In genomic region chr12:46111727-46112126, GRCh38 we compare ENCODE assay signal across 19 cellular contexts.
DNase-seq lines count a peak whose midpoint lies in the region; ATAC-seq and TF ChIP-seq lines count a peak whose summit lies in the region.
"Had no signal": no experiment of that assay in that cellular context is flagged by ENCODE, and none has a peak within 500 bp of the region (broad histone marks: within the 10 kb centered on the region; RNA-seq: fewer than 3 reads in every experiment).

No MANE protein-coding gene starts in this region.

- no peaks in the 10 kb centered on the region for H3K27me3 Mint-ChIP-seq in Calu3 (ENCODE audit: unreplicated experiment)
- no peaks in the 10 kb centered on the region for H3K27me3 Mint-ChIP-seq in stimulated activated memory B cell treated with anti-CD40 and anti-IgM and Interleukin-4, amounts not matched to agents 10 μg/mL and 1 μg/mL and 100 μg/mL, for 72 hours
- H3K27me3 Mint-ChIP-seq: CD4-positive, alpha-beta T cell had no signal

- peak overlapping the region; percentile 72 for H3K27ac Mint-ChIP-seq in Calu3 (ENCODE audit: unreplicated experiment)
- H3K27ac Mint-ChIP-seq in stimulated activated memory B cell treated with anti-CD40 and anti-IgM and Interleukin-4, amounts not matched to agents 10 μg/mL and 1 μg/mL and 100 μg/mL, for 72 hours: peak overlapping the region; percentile 77
- H3K27ac Mint-ChIP-seq: CD4-positive, alpha-beta T cell had no signal

- H2AFZ ChIP-seq in OCI-LY7 (ENCODE audit: low read length) (peak overlapping the region; percentile 90; the same call in 1 of the 2 replicates), hepatocyte (no peak overlapping the region)
- H2AFZ ChIP-seq: GM23248 had no signal

- DNase-seq in Calu3 (no peak), OCI-LY7 (ENCODE audit: low spot score) (no peak), hepatocyte (ENCODE audit: low spot score) (no peak), HPDE6-E6E7 (ENCODE audit: extremely low spot score) (no peak), NCI-H226 (no peak), midbrain (lab: John Stamatoyannopoulos, UW) (no peak)
- DNase-seq in stimulated activated CD4-positive, alpha-beta T cell treated with anti-CD3 and anti-CD28 coated beads, Interleukin-4, amount 100 ng/mL, for 4 hours: no peak
- DNase-seq: ACHN; CD4-positive, alpha-beta T cell; DMS 273 treated with DMSO at 0.1 percent for 48 hours; DND-41; EL; GM23248; KG1 had no signal

- POLR2A ChIA-PET in OCI-LY7 (lab: Charles Lee): interaction anchor here (0.6 to 2.1 kb wide), 3 partner anchors 9 to 120 kb away, joined by 3 to 6 read pairs (median 4); no protein-coding TSS in a partner anchor

- H3K4me1 ChIP-seq in OCI-LY7 (ENCODE audit: insufficient read depth, low read length, poor library complexity, severe bottlenecking) (peaks cover 53% of the 10 kb centered on the region), hepatocyte (ENCODE audit: insufficient read depth) (peaks cover 8% of the 10 kb centered on the region)
- H3K4me1 ChIP-seq: HAP-1 had no signal

- TF ChIP-seq CTCF in Calu3 (IDR thresholded peaks at IDR 0.05; ENCODE audit: unreplicated experiment) (no peak), OCI-LY7 (conservative IDR thresholded peaks at IDR 0.05; ENCODE audit: low read length) (no peak), hepatocyte (IDR thresholded peaks at IDR 0.05; ENCODE audit: poor library complexity) (no peak)

- H3K27me3 ChIP-seq in hepatocyte: no peaks in the 10 kb centered on the region

- H3K36me3 Mint-ChIP-seq in Calu3 (ENCODE audit: insufficient read depth, unreplicated experiment): no peaks in the 10 kb centered on the region
- H3K36me3 Mint-ChIP-seq in stimulated activated memory B cell treated with anti-CD40 and anti-IgM and Interleukin-4, amounts not matched to agents 10 μg/mL and 1 μg/mL and 100 μg/mL, for 72 hours: peaks cover 9% of the 10 kb centered on the region
- H3K36me3 Mint-ChIP-seq: IgD-negative memory B cell had no signal

- H3K4me1 Mint-ChIP-seq in Calu3 (ENCODE audit: low read depth, unreplicated experiment): peaks cover 16% of the 10 kb centered on the region
- peaks cover 49% of the 10 kb centered on the region for H3K4me1 Mint-ChIP-seq in stimulated activated memory B cell treated with anti-CD40 and anti-IgM and Interleukin-4, amounts not matched to agents 10 μg/mL and 1 μg/mL and 100 μg/mL, for 72 hours

- H3K27ac ChIP-seq in OCI-LY7 (ENCODE audit: low read depth, low read length, poor library complexity, severe bottlenecking) (peak overlapping the region; percentile 92), hepatocyte (peak overlapping the region; percentile 7)
- H3K27ac ChIP-seq: C4-2B, GM23248 had no signal

- intact Hi-C loops in Calu3 (cut with micrococcal nuclease; ENCODE audit: unreplicated experiment) (loop anchor here (2.0 kb wide), 1 partner anchor 39 kb away; no protein-coding TSS in a partner anchor), OCI-LY7 (cut with micrococcal nuclease; ENCODE audit: unreplicated experiment) (loop anchor here (2.0 kb wide), 1 partner anchor 107 kb away; no protein-coding TSS in a partner anchor)

- H4K20me1 ChIP-seq in OCI-LY7 (ENCODE audit: insufficient read depth, low read length) (no peaks in the 10 kb centered on the region), hepatocyte (ENCODE audit: insufficient read depth, poor library complexity, severe bottlenecking) (no peaks in the 10 kb centered on the region)

- H3K4me3 ChIP-seq in OCI-LY7 (ENCODE audit: low read depth, low read length, poor library complexity, severe bottlenecking): no peak overlapping the region
- no peak overlapping the region for H3K4me3 ChIP-seq in hepatocyte
- H3K4me3 ChIP-seq: GM12878, GM23248, HAP-1 had no signal

- H3K9me3 ChIP-seq in OCI-LY7 (ENCODE audit: low read length) (peaks cover 24% of the 10 kb centered on the region; the same call in 1 of the 2 replicates), hepatocyte (ENCODE audit: low read depth) (no peaks in the 10 kb centered on the region)
- H3K9me3 ChIP-seq: HAP-1 had no signal

- BruUV-seq in Calu3 (replicated peaks; lab: Mats Ljungman, UMichigan) (no TSS peak), OCI-LY7 (replicated peaks; lab: Mats Ljungman, UMichigan) (no TSS peak)

- H3K9me2 ChIP-seq in OCI-LY7 (ENCODE audit: insufficient read depth, low read length) (no peaks in the 10 kb centered on the region), hepatocyte (replicated peaks; ENCODE audit: insufficient read depth) (no peaks in the 10 kb centered on the region)

- H3K4me2 ChIP-seq in OCI-LY7 (ENCODE audit: low read length) (peak overlapping the region; percentile 61), hepatocyte (peak overlapping the region; percentile 10)

- H3K4me3 Mint-ChIP-seq in Calu3 (ENCODE audit: low read depth, unreplicated experiment): no peak overlapping the region
- H3K4me3 Mint-ChIP-seq in stimulated activated memory B cell treated with anti-CD40 and anti-IgM and Interleukin-4, amounts not matched to agents 10 μg/mL and 1 μg/mL and 100 μg/mL, for 72 hours: no peak overlapping the region
- H3K4me3 Mint-ChIP-seq: CD4-positive, alpha-beta T cell had no signal

- peaks cover 6% of the 10 kb centered on the region for H3K9me3 Mint-ChIP-seq in Calu3 (ENCODE audit: low read depth, unreplicated experiment)
- H3K9me3 Mint-ChIP-seq in stimulated activated memory B cell treated with anti-CD40 and anti-IgM and Interleukin-4, amounts not matched to agents 10 μg/mL and 1 μg/mL and 100 μg/mL, for 72 hours: no peaks in the 10 kb centered on the region

- no peak for ATAC-seq in stimulated activated memory B cell treated with anti-CD40 and anti-IgM and Interleukin-4, amounts not matched to agents 10 μg/mL and 1 μg/mL and 100 μg/mL, for 72 hours

- H3K36me3 ChIP-seq in OCI-LY7 (ENCODE audit: insufficient read depth, low read length): peaks cover 5% of the 10 kb centered on the region; the same call in 1 of the 2 replicates
- H3K36me3 ChIP-seq in hepatocyte (replicated peaks; ENCODE audit: insufficient read depth, low read depth): no peaks in the 10 kb centered on the region
- H3K36me3 ChIP-seq: HAP-1 had no signal

- H3K79me2 ChIP-seq in OCI-LY7 (ENCODE audit: insufficient read depth, low read depth, low read length) (no peaks in the 10 kb centered on the region), hepatocyte (no peaks in the 10 kb centered on the region)

- CTCF ChIA-PET in Calu3 (lab: Charles Lee): interaction anchor here (0.9 to 2.7 kb wide), 4 partner anchors 10 to 40 kb away, joined by 3 to 14 read pairs (median 4); no protein-coding TSS in a partner anchor
- CTCF ChIA-PET in OCI-LY7 (lab: Charles Lee; ENCODE audit: unreplicated experiment): interaction anchor here (1.5 kb wide), 1 partner anchor 41 kb away, joined by 6 read pairs; no protein-coding TSS in a partner anchor
